8 cellular contexts compared by ENCODE assay signal in the genomic region with DNA sequence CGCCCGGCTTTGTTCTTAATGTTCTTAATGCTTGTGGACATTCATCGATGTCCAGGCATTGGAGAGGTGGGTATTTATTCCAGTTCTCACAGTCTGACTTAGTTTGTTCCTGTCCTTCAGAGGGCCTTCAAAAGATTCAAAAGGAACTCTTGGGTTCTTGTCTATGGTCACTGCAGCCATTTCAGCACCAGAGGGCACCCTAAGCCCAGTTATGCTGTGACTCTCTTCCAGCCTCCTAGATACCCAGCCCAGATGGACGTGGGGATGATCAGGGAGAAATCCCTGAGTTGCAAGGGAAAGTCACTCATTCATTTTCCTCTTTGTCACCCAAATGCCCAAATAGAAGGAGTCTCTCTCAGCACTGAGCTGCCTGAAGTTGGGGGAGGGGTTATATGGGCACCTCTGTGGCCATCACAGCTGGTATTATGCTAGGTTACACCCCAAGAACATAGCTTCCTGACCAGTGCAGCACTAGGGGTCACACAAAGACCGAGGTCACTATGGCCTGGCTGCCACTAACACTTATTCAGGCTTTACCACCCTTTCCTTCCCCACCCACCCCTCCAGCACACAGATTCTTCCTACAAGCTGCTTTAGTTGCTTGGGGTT. TPM values are rescaled to one million over a fixed set of nuclear protein-coding genes. Genes with fewer than 3 reads are reported as not detected.
DNase-seq lines count a peak whose midpoint lies in the region; ATAC-seq and TF ChIP-seq lines count a peak whose summit lies in the region.

No MANE protein-coding gene starts in this region.

- no peaks in the 10 kb centered on the region for H3K9me3 ChIP-seq in cardiac muscle cell (ENCODE audit: low read depth)
- H3K9me3 ChIP-seq in psoas muscle, result no peaks in the 10 kb centered on the region

- H3K27me3 ChIP-seq in H7 (ENCODE audit: control insufficient read depth, insufficient read depth, low read length) (no peaks in the 10 kb centered on the region), cardiac muscle cell (no peaks in the 10 kb centered on the region), psoas muscle (ENCODE audit: insufficient read depth in 3 of 3, low read length in 2 of 3) (no peaks in the 10 kb centered on the region)

- 27 to 30% (median 29%) methylated on average over 5 of the region's 5 CpGs for WGBS in psoas muscle, 3 donors

- peak; percentile 84 to 86 for ATAC-seq in activated naive CD4-positive, alpha-beta T cell treated with anti-CD3 and anti-CD28 coated beads, Interleukin-2, amount 50 U/mL, for 72 hours
- ATAC-seq in psoas muscle, result peak; percentile 83 to 92 (median 87)
- ATAC-seq in HG02571 (IDR thresholded peaks at IDR 0.05; ENCODE audit: unreplicated experiment), result no peak

- intact Hi-C loops in psoas muscle (cut with DNase I), result loop anchor here (1.0 to 2.0 kb wide), 2 partner anchors 140 to 142 kb away; partner anchors contain the start of gene STK31 (in 1 of the 2)

- no peaks in the 10 kb centered on the region for H3K9me3 Mint-ChIP-seq in activated naive CD4-positive, alpha-beta T cell treated with anti-CD3 and anti-CD28 coated beads, Interleukin-2, amount 50 U/mL, for 72 hours

- TF ChIP-seq POLR2A in NB4 (IDR thresholded peaks at IDR 0.05; ENCODE audit: extremely low read depth, insufficient read length), result no peak

- TF ChIP-seq CTCF in NB4 (IDR thresholded peaks at IDR 0.05; ENCODE audit: low read depth, low read length), result peak; percentile 98
- peak; percentile 88 for TF ChIP-seq CTCF in cardiac muscle cell (IDR thresholded peaks at IDR 0.05; ENCODE audit: low read depth, low read length)
- TF ChIP-seq CTCF in psoas muscle (IDR thresholded peaks at IDR 0.05), result peak; percentile 87

- no peak overlapping the region for H3K4me3 ChIP-seq in H7 (ENCODE audit: insufficient read depth, low read depth, low read length)
- no peak overlapping the region for H3K4me3 ChIP-seq in NB4 (ENCODE audit: low read depth, low read length)
- no peak overlapping the region for H3K4me3 ChIP-seq in cardiac muscle cell
- H3K4me3 ChIP-seq in psoas muscle, result no peak overlapping the region

- no peak overlapping the region for H3K27ac ChIP-seq in cardiac muscle cell
- no peak overlapping the region for H3K27ac ChIP-seq in psoas muscle

- no peak overlapping the region for H3K27ac Mint-ChIP-seq in activated naive CD4-positive, alpha-beta T cell treated with anti-CD3 and anti-CD28 coated beads, Interleukin-2, amount 50 U/mL, for 72 hours

- DNase-seq in GDM1 (lab: John Stamatoyannopoulos, UW), result peak; percentile 8
- DNase-seq in H7, result peak; percentile 79
- DNase-seq in NB4 (ENCODE audit: low read depth), result peak; percentile 81
- DNase-seq in SKM-1 (lab: John Stamatoyannopoulos, UW; ENCODE audit: unreplicated experiment), result peak; percentile 67
- DNase-seq in activated naive CD4-positive, alpha-beta T cell treated with anti-CD3 and anti-CD28 coated beads, Interleukin-2, amount 50 U/mL, for 72 hours (ENCODE audit: low spot score in 2 of 2), result peak in 1 of 2 donors; percentile 64
- peak; percentile 79 to 87 for DNase-seq in cardiac muscle cell (ENCODE audit: low read depth in 1 of 2, low spot score in 1 of 2)
- DNase-seq in psoas muscle, result peak; percentile 64 to 73

- no peaks in the 10 kb centered on the region for H3K36me3 ChIP-seq in H7 (replicated peaks; ENCODE audit: control insufficient read depth, insufficient read depth, low read length)
- no peaks in the 10 kb centered on the region for H3K36me3 ChIP-seq in cardiac muscle cell
- no peaks in the 10 kb centered on the region for H3K36me3 ChIP-seq in psoas muscle (ENCODE audit: insufficient read depth in 1 of 2, low read depth in 1 of 2)

- H3K4me1 ChIP-seq in cardiac muscle cell (ENCODE audit: low read depth), result no peaks in the 10 kb centered on the region
- H3K4me1 ChIP-seq in psoas muscle, result no peaks in the 10 kb centered on the region

- no peaks in the 10 kb centered on the region for H3K36me3 Mint-ChIP-seq in activated naive CD4-positive, alpha-beta T cell treated with anti-CD3 and anti-CD28 coated beads, Interleukin-2, amount 50 U/mL, for 72 hours

RNA-seq across cellular contexts. Expression of gene CCDC126, which starts 26.5 kb away (rescaled TPM):
- total RNA-seq in H7 (2014; rRNA removed; shearing (Covaris generic)), result 3.9 and 4.3 TPM in 2 replicates
- total RNA-seq in activated naive CD4-positive, alpha-beta T cell treated with anti-CD3 and anti-CD28 coated beads, Interleukin-2, amount 50 U/mL, for 72 hours, result 1 to 10 TPM; 6.4 to 8.5 TPM
- total RNA-seq in cardiac muscle cell (3.9 and 7.6 TPM in 2 replicates), psoas muscle (10 to 100 TPM in 3 of 4 donors, 1 to 10 TPM in 1; 9.8 to 13.4 (median 12.6) TPM)
- polyA plus RNA-seq in cardiac muscle cell (8.7 and 10.5 TPM in 2 replicates), psoas muscle (10 to 100 TPM in 1 of 3 donors, 1 to 10 TPM in 2; 7.2 to 17.9 (median 8.9) TPM)

RNA-seq across cellular contexts. Expression of gene TRA2A, which starts 38.9 kb away (rescaled TPM):
- 23.2 and 24.9 TPM in 2 replicates for total RNA-seq in H7 (2014; rRNA removed; shearing (Covaris generic))
- total RNA-seq in activated naive CD4-positive, alpha-beta T cell treated with anti-CD3 and anti-CD28 coated beads, Interleukin-2, amount 50 U/mL, for 72 hours, result 100 to 1,000 TPM in 1 of 2 donors, 10 to 100 TPM in 1; 85.8 to 114 TPM
- total RNA-seq in cardiac muscle cell, result 31.1 and 47.4 TPM in 2 replicates
- 55.8 and 68.7 TPM in 2 replicates for polyA plus RNA-seq in cardiac muscle cell
- total RNA-seq in psoas muscle, result 10 to 100 TPM; 25.1 to 31.5 (median 28.5) TPM
- polyA plus RNA-seq in psoas muscle, result 10 to 100 TPM; 17.5 to 35.6 (median 29.0) TPM
